8 cellular contexts compared by ENCODE assay signal in the genomic region with DNA sequence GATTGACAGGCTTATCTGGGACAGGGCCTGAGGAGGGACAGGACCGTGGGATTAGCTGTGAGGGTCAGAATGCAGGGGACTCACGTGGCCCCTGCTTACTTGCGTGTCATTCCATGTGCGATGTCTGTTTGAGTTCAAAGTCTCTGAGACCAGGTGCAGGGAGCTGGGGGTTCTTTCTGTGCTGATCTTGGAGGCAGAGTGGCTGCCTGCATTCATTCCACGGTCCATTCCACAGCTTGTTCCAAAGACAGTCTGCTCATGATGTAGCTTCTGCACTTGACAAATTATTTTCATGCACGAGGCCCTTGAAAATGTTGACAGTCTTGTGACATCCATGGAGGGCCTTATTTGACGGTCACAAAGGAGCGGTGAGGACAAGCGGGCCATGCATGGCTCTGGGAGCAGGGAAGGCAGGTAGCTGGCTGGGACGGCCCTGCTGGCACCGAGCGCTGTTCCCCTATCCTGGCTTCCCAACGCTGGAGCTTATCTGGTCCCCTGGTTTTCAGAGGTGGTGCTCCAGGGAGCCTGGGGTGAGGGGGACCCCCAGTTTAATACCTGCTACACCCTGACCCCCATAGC. TPM values are rescaled to one million over a fixed set of nuclear protein-coding genes. Genes with fewer than 3 reads are reported as not detected.
A peak's percentile ranks its signal among the peaks of the same experiment; 100 is the strongest.
DNase-seq lines count a peak whose midpoint lies in the region; ATAC-seq and TF ChIP-seq lines count a peak whose summit lies in the region.

No MANE protein-coding gene starts in this region.

- H3K9me3 ChIP-seq in CD4-positive, alpha-beta memory T cell (ENCODE audit: control insufficient read depth in 1 of 2, low read length in 2 of 2), result no peaks in the 10 kb centered on the region
- H3K9me3 ChIP-seq in PC-9 (ENCODE audit: insufficient read depth, low read depth) (no peaks in the 10 kb centered on the region), endodermal cell (ENCODE audit: control insufficient read depth, low read length) (no peaks in the 10 kb centered on the region), neuron (ENCODE audit: low read length) (peaks cover 5% of the 10 kb centered on the region)

- TSS peak; percentile 85 for BruUV-seq in PC-9 (replicated peaks; lab: Mats Ljungman, UMichigan)

- no peaks in the 10 kb centered on the region for H3K9me2 ChIP-seq in PC-9 (ENCODE audit: insufficient read depth)

- CTCF ChIA-PET in CD4-positive, alpha-beta memory T cell (lab: Charles Lee; ENCODE audit: partially characterized antibody), result no interaction called here
- CTCF ChIA-PET in PC-9 (lab: Charles Lee), result interaction anchor here (0.6 kb wide), 1 partner anchor 597 kb away, joined by 3 read pairs; no protein-coding TSS in a partner anchor

- POLR2A ChIA-PET in CD4-positive, alpha-beta memory T cell (lab: Charles Lee; ENCODE audit: partially characterized antibody), result interaction anchor here (1.4 kb wide), 1 partner anchor 89 kb away, joined by 5 read pairs; no protein-coding TSS in a partner anchor
- POLR2A ChIA-PET in PC-9 (lab: Charles Lee; ENCODE audit: unreplicated experiment), result no interaction called here

- no peaks in the 10 kb centered on the region for H4K20me1 ChIP-seq in PC-9 (ENCODE audit: insufficient read depth)

- H3K27ac Mint-ChIP-seq in CD4-positive, alpha-beta memory T cell, result peak overlapping the region in 6 of 7 donors; percentile 63 to 95 (median 88)
- peak overlapping the region; percentile 20 for H3K27ac Mint-ChIP-seq in endodermal cell

- no peaks in the 10 kb centered on the region for H3K27me3 Mint-ChIP-seq in CD4-positive, alpha-beta memory T cell
- H3K27me3 Mint-ChIP-seq in endodermal cell (ENCODE audit: insufficient read depth), result no peaks in the 10 kb centered on the region

- TF ChIP-seq CTCF in PC-9 (conservative IDR thresholded peaks at IDR 0.05), result no peak
- no peak for TF ChIP-seq CTCF in endodermal cell (conservative IDR thresholded peaks at IDR 0.05)

- peak overlapping the region; percentile 79 for H2AFZ ChIP-seq in PC-9
- no peak overlapping the region for H2AFZ ChIP-seq in neuron (ENCODE audit: low read depth, low read length)

- DNase-seq in CD4-positive, alpha-beta memory T cell, result no peak
- DNase-seq in PC-9, result no peak
- peak; percentile 77 for DNase-seq in endodermal cell
- no peak for DNase-seq in NAMALWA (ENCODE audit: low spot score)
- no peak for DNase-seq in ACHN
- no peak for DNase-seq in NCI-H2081 treated with DMSO at 0.1 percent for 48 hours (lab: John Stamatoyannopoulos, UW)

- intact Hi-C loops in CD4-positive, alpha-beta memory T cell (cut with micrococcal nuclease), result no loop called here
- intact Hi-C loops in PC-9 (cut with micrococcal nuclease; ENCODE audit: unreplicated experiment), result no loop called here

- H3K36me3 Mint-ChIP-seq in CD4-positive, alpha-beta memory T cell, result no peaks in the 10 kb centered on the region
- H3K36me3 Mint-ChIP-seq in endodermal cell (ENCODE audit: low read depth), result peaks cover 11% of the 10 kb centered on the region

- peaks cover 15% of the 10 kb centered on the region for H3K4me1 ChIP-seq in CD4-positive, alpha-beta memory T cell (ENCODE audit: insufficient read depth, low read length)
- H3K4me1 ChIP-seq in PC-9 (replicated peaks; ENCODE audit: insufficient read depth) (peaks cover 17% of the 10 kb centered on the region), endodermal cell (ENCODE audit: control insufficient read depth, insufficient read depth, low read length) (peaks cover 15% of the 10 kb centered on the region), neuron (ENCODE audit: insufficient read depth, low read length) (peaks cover 32% of the 10 kb centered on the region)

- H3K9ac ChIP-seq in endodermal cell (ENCODE audit: extremely low read depth, low read length, poor library complexity, severe bottlenecking), result no peak overlapping the region

- no peak overlapping the region for H3K27ac ChIP-seq in CD4-positive, alpha-beta memory T cell (ENCODE audit: low read depth, low read length)
- peak overlapping the region; percentile 49 for H3K27ac ChIP-seq in PC-9
- no peak overlapping the region for H3K27ac ChIP-seq in endodermal cell (ENCODE audit: low read depth, low read length)

- no peak for ATAC-seq in GM19328 (IDR thresholded peaks at IDR 0.05; ENCODE audit: unreplicated experiment)

- 58 to 63% methylated on average over 12 to 13 of the region's 13 CpGs for WGBS in endodermal cell (ENCODE audit: insufficient coverage in 1 of 2, insufficient read length in 1 of 2), 2 experiments

- H3K9me3 Mint-ChIP-seq in CD4-positive, alpha-beta memory T cell, result no peaks in the 10 kb centered on the region
- no peaks in the 10 kb centered on the region for H3K9me3 Mint-ChIP-seq in endodermal cell

- H3K4me3 Mint-ChIP-seq in CD4-positive, alpha-beta memory T cell, result peak overlapping the region; percentile 45 to 75 (median 60)
- peak overlapping the region; percentile 54 for H3K4me3 Mint-ChIP-seq in endodermal cell

- H3K4me3 ChIP-seq in CD4-positive, alpha-beta memory T cell (ENCODE audit: low read length in 2 of 2), result peak overlapping the region in 1 of 2 donors; percentile 70
- H3K4me3 ChIP-seq in PC-9 (peak overlapping the region; percentile 55), endodermal cell (ENCODE audit: low read length) (peak overlapping the region; percentile 53), neuron (ENCODE audit: low read length) (peak overlapping the region; percentile 38)

- peaks cover 9% of the 10 kb centered on the region; the same call in 1 of the 2 replicates for H3F3A ChIP-seq in PC-9 (ENCODE audit: insufficient read depth, low read depth)

- in situ Hi-C loops in ACHN (cut with HindIII; ENCODE audit: low pct_ligation_motif_present, low pct_unique_long_range_greater_than_20kb, low sequenced_read_pairs), result no loop called here

- peaks cover 25% of the 10 kb centered on the region for H3K79me2 ChIP-seq in PC-9 (ENCODE audit: low read depth)

- peaks cover 9 to 27% (median 17%) of the 10 kb centered on the region in 4 donors for H3K4me1 Mint-ChIP-seq in CD4-positive, alpha-beta memory T cell
- H3K4me1 Mint-ChIP-seq in endodermal cell, result peaks cover 36% of the 10 kb centered on the region

- peak overlapping the region; percentile 81 for H3K4me2 ChIP-seq in PC-9

- H3K36me3 ChIP-seq in CD4-positive, alpha-beta memory T cell (ENCODE audit: insufficient read depth, low read length), result no peaks in the 10 kb centered on the region
- H3K36me3 ChIP-seq in PC-9 (ENCODE audit: low read depth) (0 out of 2 replicates have a peak, but pooled peaks cover 1% of the 10 kb centered on the region), endodermal cell (ENCODE audit: control insufficient read depth, insufficient read depth, low read length) (peaks cover 12% of the 10 kb centered on the region), neuron (ENCODE audit: insufficient read depth, low read length) (peaks cover 12% of the 10 kb centered on the region)

- H3K27me3 ChIP-seq in CD4-positive, alpha-beta memory T cell (ENCODE audit: insufficient read depth, low read length), result no peaks in the 10 kb centered on the region
- H3K27me3 ChIP-seq in PC-9 (ENCODE audit: insufficient read depth, low read depth), result no peaks in the 10 kb centered on the region
- H3K27me3 ChIP-seq in endodermal cell (ENCODE audit: control insufficient read depth, insufficient read depth, low read length, poor library complexity, severe bottlenecking), result no peaks in the 10 kb centered on the region
- no peaks in the 10 kb centered on the region for H3K27me3 ChIP-seq in neuron (ENCODE audit: insufficient read depth, low read length)

RNA-seq across cellular contexts. Expression of a gene that starts 23.0 kb away (rescaled TPM):
- total RNA-seq in CD4-positive, alpha-beta memory T cell, result 1 to 10 TPM in 1 of 2 experiments, under 1 TPM in 1; 0.41 to 1.4 TPM
- polyA plus RNA-seq in CD4-positive, alpha-beta memory T cell, result under 1 TPM; 0.19 to 0.84 TPM
- total RNA-seq in PC-9 (2021) (32.3 and 34.5 TPM in 2 replicates), endodermal cell (10 to 100 TPM; 17.6 to 18.2 TPM)
- polyA plus RNA-seq in endodermal cell (2013, experiment 1 of 2), result 17.2 TPM
- polyA plus RNA-seq in endodermal cell (2013, experiment 2 of 2), result 14.0 TPM

Comparison
In these comparisons a context has a peak if more than half of its experiments do, and no peak if none do; other contexts are left out.
1. RNA of a gene that starts 23.0 kb away (total RNA-seq): 32.3 to 34.5 TPM in PC-9 and 17.6 to 18.2 TPM in endodermal cell; 0.41 to 1.4 TPM in CD4-positive, alpha-beta memory T cell; every median in the first group is over 4 times any median in the second.